In the genomic region with DNA sequence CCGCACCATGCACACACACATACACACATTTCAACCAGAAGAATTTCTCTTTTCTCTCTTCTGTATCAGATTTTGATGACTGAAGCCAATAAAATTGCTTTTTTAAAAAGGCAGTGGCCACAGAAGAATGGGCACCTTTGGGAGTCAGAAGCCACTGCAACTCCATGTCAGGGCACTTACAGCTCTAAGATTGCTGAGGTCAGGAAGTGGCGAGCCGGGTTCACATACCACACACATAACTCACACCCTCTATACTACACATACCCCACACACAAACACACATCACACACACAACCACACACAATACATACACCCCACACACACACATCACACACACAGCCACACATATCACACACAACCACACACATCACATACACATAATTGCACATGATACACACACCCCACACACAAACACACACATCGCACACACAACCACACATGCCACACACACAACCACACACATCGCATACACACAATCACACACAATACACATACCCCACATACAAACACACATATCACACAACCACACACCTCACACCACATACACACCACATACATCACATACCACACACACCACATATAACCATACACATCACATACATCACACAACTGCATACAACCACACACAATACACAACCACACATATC, we compare ENCODE assay signal across 10 cellular contexts. TPM values are rescaled to one million over a fixed set of nuclear protein-coding genes. Genes with fewer than 3 reads are reported as not detected.
DNase-seq lines count a peak whose midpoint lies in the region; ATAC-seq and TF ChIP-seq lines count a peak whose summit lies in the region.
"Had no signal": no experiment of that assay in that cellular context is flagged by ENCODE, and none has a peak within 500 bp of the region (broad histone marks: within the 10 kb centered on the region; RNA-seq: fewer than 3 reads in every experiment).

No MANE protein-coding gene starts in this region.

- ATAC-seq in activated CD8-positive, alpha-beta T cell treated with anti-CD3 and anti-CD28 coated beads, Interleukin-2, amount 10 ng/mL, durations not matched to agents 7 days and 5 days, result peak; percentile 64

- H4K20me1 ChIP-seq in hepatocyte (ENCODE audit: insufficient read depth, poor library complexity, severe bottlenecking), result no peaks in the 10 kb centered on the region

- H3K4me2 ChIP-seq in hepatocyte, result no peak overlapping the region

- TF ChIP-seq CTCF in AG09319 (IDR thresholded peaks at IDR 0.05; ENCODE audit: low read depth, low read length) (no peak), HFFc6 (IDR thresholded peaks at IDR 0.05) (no peak; the same call in 1 of the 2 replicates), hepatocyte (IDR thresholded peaks at IDR 0.05; ENCODE audit: poor library complexity) (no peak)

- H3K4me3 Mint-ChIP-seq in HFFc6, result no peak overlapping the region
- no peak overlapping the region for H3K4me3 Mint-ChIP-seq in activated CD8-positive, alpha-beta T cell treated with anti-CD3 and anti-CD28 coated beads, Interleukin-2, amount 10 ng/mL, durations not matched to agents 7 days and 5 days

- H3K36me3 ChIP-seq in hepatocyte (replicated peaks; ENCODE audit: insufficient read depth, low read depth), result no peaks in the 10 kb centered on the region

- no peak overlapping the region for H2AFZ ChIP-seq in hepatocyte

- CTCF ChIA-PET in activated CD8-positive, alpha-beta T cell treated with anti-CD3 and anti-CD28 coated beads, Interleukin-2, amount 10 ng/mL, durations not matched to agents 7 days and 5 days (lab: Charles Lee), result no interaction called here

- no peaks in the 10 kb centered on the region for H3K27me3 ChIP-seq in hepatocyte

- 93% methylated on average over 5 of the region's 5 CpGs for WGBS in hepatocyte (ENCODE audit: low lambda C conversion rate, missing lambda C conversion rate)

- H3K4me1 ChIP-seq in hepatocyte (ENCODE audit: insufficient read depth), result peaks cover 15% of the 10 kb centered on the region

- no peaks in the 10 kb centered on the region for H3K9me3 Mint-ChIP-seq in HFFc6
- no peaks in the 10 kb centered on the region for H3K9me3 Mint-ChIP-seq in activated CD8-positive, alpha-beta T cell treated with anti-CD3 and anti-CD28 coated beads, Interleukin-2, amount 10 ng/mL, durations not matched to agents 7 days and 5 days (ENCODE audit: insufficient read depth)

- peaks cover 7% of the 10 kb centered on the region for H3K4me1 Mint-ChIP-seq in HFFc6 (ENCODE audit: low read depth)
- no peaks in the 10 kb centered on the region for H3K4me1 Mint-ChIP-seq in activated CD8-positive, alpha-beta T cell treated with anti-CD3 and anti-CD28 coated beads, Interleukin-2, amount 10 ng/mL, durations not matched to agents 7 days and 5 days (ENCODE audit: low read depth)

- no peaks in the 10 kb centered on the region for H3K79me2 ChIP-seq in hepatocyte

- H3K9me3 ChIP-seq in hepatocyte (ENCODE audit: low read depth), result no peaks in the 10 kb centered on the region

- H3K27ac Mint-ChIP-seq in HFFc6, result no peak overlapping the region
- H3K27ac Mint-ChIP-seq in activated CD8-positive, alpha-beta T cell treated with anti-CD3 and anti-CD28 coated beads, Interleukin-2, amount 10 ng/mL, durations not matched to agents 7 days and 5 days, result no peak overlapping the region

- no peaks in the 10 kb centered on the region for H3K27me3 Mint-ChIP-seq in HFFc6 (ENCODE audit: insufficient read depth)
- H3K27me3 Mint-ChIP-seq in activated CD8-positive, alpha-beta T cell treated with anti-CD3 and anti-CD28 coated beads, Interleukin-2, amount 10 ng/mL, durations not matched to agents 7 days and 5 days (ENCODE audit: low read depth), result no peaks in the 10 kb centered on the region

- POLR2A ChIA-PET in activated CD8-positive, alpha-beta T cell treated with anti-CD3 and anti-CD28 coated beads, Interleukin-2, amount 10 ng/mL, durations not matched to agents 7 days and 5 days (lab: Charles Lee), result no interaction called here

- no peaks in the 10 kb centered on the region for H3K9me2 ChIP-seq in hepatocyte (replicated peaks; ENCODE audit: insufficient read depth)

- no peak overlapping the region for H3K4me3 ChIP-seq in hepatocyte

- DNase-seq in AG09319 (ENCODE audit: extremely low read depth, low read depth) (peak; percentile 29), HFFc6 (peak; percentile 91), left kidney (ENCODE audit: low read depth, low spot score) (peak; percentile 34), COR-L47 (lab: John Stamatoyannopoulos, UW) (no peak), hepatocyte (ENCODE audit: low spot score) (no peak), NCI-H1048 (lab: John Stamatoyannopoulos, UW) (no peak), inferior parietal cortex (ENCODE audit: extremely low spot score) (no peak)
- peak; percentile 51 for DNase-seq in activated CD8-positive, alpha-beta T cell treated with anti-CD3 and anti-CD28 coated beads, Interleukin-2, amount 10 ng/mL, durations not matched to agents 7 days and 5 days
- DNase-seq: cortex of kidney, NCI-H1105 treated with DMSO at 0.1 percent for 48 hours had no signal

- no peak overlapping the region for H3K27ac ChIP-seq in hepatocyte

- no peaks in the 10 kb centered on the region for H3K36me3 Mint-ChIP-seq in HFFc6 (ENCODE audit: low read depth)
- no peaks in the 10 kb centered on the region for H3K36me3 Mint-ChIP-seq in activated CD8-positive, alpha-beta T cell treated with anti-CD3 and anti-CD28 coated beads, Interleukin-2, amount 10 ng/mL, durations not matched to agents 7 days and 5 days (ENCODE audit: low read depth)

RNA-seq across cellular contexts. Expression of gene GPRIN2, which starts 31.2 kb away (rescaled TPM):
- not detected for total RNA-seq in HFFc6 (2021; fragmentation: NEBNext Ultra II Directional; extraction: Animal tissue kit (Norgen Biotek cat#: 25700))
- not detected for total RNA-seq in activated CD8-positive, alpha-beta T cell treated with anti-CD3 and anti-CD28 coated beads, Interleukin-2, amount 10 ng/mL, durations not matched to agents 7 days and 5 days
- total RNA-seq in hepatocyte, result 13.0 and 23.4 TPM in 2 replicates
- polyA plus RNA-seq in hepatocyte, result 13.7 and 15.0 TPM in 2 replicates

RNA-seq across cellular contexts. Expression of gene SYT15, which starts 53.6 kb away (rescaled TPM):
- 1 to 10 TPM in 4 of 6 experiments, under 1 TPM in 2; 0.31 to 3.7 (median 2.9) TPM for total RNA-seq in HFFc6 (2021; fragmentation: NEBNext Ultra II Directional; extraction: Animal tissue kit (Norgen Biotek cat#: 25700))
- 1 to 10 TPM in 1 of 2 experiments, under 1 TPM in 1; 0.55 to 1.0 TPM for total RNA-seq in activated CD8-positive, alpha-beta T cell treated with anti-CD3 and anti-CD28 coated beads, Interleukin-2, amount 10 ng/mL, durations not matched to agents 7 days and 5 days
- 0.24 and 2.9 TPM in 2 replicates for total RNA-seq in hepatocyte
- 1.1 and 1.2 TPM in 2 replicates for polyA plus RNA-seq in hepatocyte

RNA-seq across cellular contexts. Expression of gene NPY4R, which starts 59.5 kb away (rescaled TPM):
- under 1 TPM in 3 of 6 experiments, not detected in 3; 0.14 to 0.34 (median 0.25) TPM for total RNA-seq in HFFc6 (2021; fragmentation: NEBNext Ultra II Directional; extraction: Animal tissue kit (Norgen Biotek cat#: 25700))
- not detected for total RNA-seq in activated CD8-positive, alpha-beta T cell treated with anti-CD3 and anti-CD28 coated beads, Interleukin-2, amount 10 ng/mL, durations not matched to agents 7 days and 5 days
- total RNA-seq in hepatocyte, result 0.12 and 0.87 TPM in 2 replicates
- 0.07 TPM in 1 of 2 replicates, not detected in the other for polyA plus RNA-seq in hepatocyte

Comparison
In these comparisons a context has a peak if more than half of its experiments do, and no peak if none do; other contexts are left out.
1. DNase-seq: peak in AG09319 (single experiment), HFFc6 (single experiment), activated CD8-positive, alpha-beta T cell treated with anti-CD3 and anti-CD28 coated beads, Interleukin-2, amount 10 ng/mL, durations not matched to agents 7 days and 5 days (single experiment) and left kidney (single experiment); none in COR-L47 (single experiment), hepatocyte (single experiment), NCI-H1048 (single experiment) and inferior parietal cortex (single experiment).
2. RNA of gene GPRIN2, which starts 31.2 kb away (total RNA-seq): 13.0 to 23.4 TPM in hepatocyte; not detected in HFFc6 and not detected in activated CD8-positive, alpha-beta T cell treated with anti-CD3 and anti-CD28 coated beads, Interleukin-2, amount 10 ng/mL, durations not matched to agents 7 days and 5 days; every median in the first group is over 10 times any median in the second.